Comparison of ENCODE assay signal across 8 cellular contexts in the genomic region with DNA sequence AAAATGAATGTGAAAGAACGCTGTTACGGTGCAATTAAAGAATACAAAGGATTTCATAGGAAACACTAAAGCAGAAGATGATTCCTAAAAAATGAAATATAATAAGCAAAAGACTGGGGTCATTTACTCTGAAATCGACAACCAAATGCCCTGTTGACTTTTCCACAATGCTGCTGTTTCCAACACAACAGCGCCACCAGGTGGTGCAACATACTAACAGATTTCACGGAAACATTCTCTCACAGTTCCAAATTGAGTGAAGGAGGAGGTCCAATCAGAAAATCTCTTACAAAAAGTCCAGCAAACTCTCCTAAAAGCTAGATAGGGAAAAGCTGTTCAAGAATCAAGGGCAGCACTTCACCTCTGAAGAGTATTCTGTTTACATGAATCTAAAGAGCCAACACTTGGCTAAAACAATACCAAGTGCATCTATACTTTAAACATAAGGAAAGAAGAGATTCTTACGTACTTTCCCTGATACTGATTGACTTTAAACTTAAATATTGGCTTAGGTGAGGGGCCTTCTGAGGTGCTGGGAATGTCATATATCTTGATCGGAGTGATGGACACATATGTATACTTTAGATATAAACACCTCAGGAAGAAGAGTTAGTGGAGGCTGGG. TPM values are rescaled to one million over a fixed set of nuclear protein-coding genes. Genes with fewer than 3 reads are reported as not detected.
DNase-seq lines count a peak whose midpoint lies in the region; ATAC-seq and TF ChIP-seq lines count a peak whose summit lies in the region.

No MANE protein-coding gene starts in this region.

- intact Hi-C loops in activated CD8-positive, alpha-beta T cell treated with anti-CD3 and anti-CD28 coated beads for 36 hours (cut with micrococcal nuclease): loop anchor here (5.0 kb wide), 1 partner anchor 204 kb away; no protein-coding TSS in a partner anchor

- ATAC-seq in CD4-positive, CD25-positive, alpha-beta regulatory T cell (ENCODE audit: low read depth in 2 of 2): no peak
- ATAC-seq in activated CD8-positive, alpha-beta T cell treated with anti-CD3 and anti-CD28 coated beads for 36 hours: peak; percentile 65
- ATAC-seq in effector memory CD8-positive, alpha-beta T cell (replicated peaks): peak; percentile 53
- no peak for ATAC-seq in HG03342 (IDR thresholded peaks at IDR 0.05; ENCODE audit: unreplicated experiment)

- H3K9me3 Mint-ChIP-seq in CD4-positive, CD25-positive, alpha-beta regulatory T cell: peaks cover 0 to 2% (median 0%) of the 10 kb centered on the region in 7 donors
- H3K9me3 Mint-ChIP-seq in activated CD8-positive, alpha-beta T cell treated with anti-CD3 and anti-CD28 coated beads for 36 hours: no peaks in the 10 kb centered on the region
- H3K9me3 Mint-ChIP-seq in effector memory CD8-positive, alpha-beta T cell: no peaks in the 10 kb centered on the region

- peaks cover 27% of the 10 kb centered on the region for H3K36me3 Mint-ChIP-seq in CD4-positive, CD25-positive, alpha-beta regulatory T cell
- peaks cover 13% of the 10 kb centered on the region for H3K36me3 Mint-ChIP-seq in activated CD8-positive, alpha-beta T cell treated with anti-CD3 and anti-CD28 coated beads for 36 hours (ENCODE audit: low read depth)
- H3K36me3 Mint-ChIP-seq in effector memory CD8-positive, alpha-beta T cell (ENCODE audit: insufficient read depth): peaks cover 42% of the 10 kb centered on the region

- H3K36me3 ChIP-seq in CD4-positive, CD25-positive, alpha-beta regulatory T cell (ENCODE audit: control insufficient read depth, insufficient read depth, low read length): peaks cover 20% of the 10 kb centered on the region

- no peak overlapping the region for H3K27ac ChIP-seq in CD4-positive, CD25-positive, alpha-beta regulatory T cell (ENCODE audit: insufficient read depth, low read length, poor library complexity, severe bottlenecking)

- H3K4me3 Mint-ChIP-seq in CD4-positive, CD25-positive, alpha-beta regulatory T cell: no peak overlapping the region
- H3K4me3 Mint-ChIP-seq in activated CD8-positive, alpha-beta T cell treated with anti-CD3 and anti-CD28 coated beads for 36 hours: no peak overlapping the region
- H3K4me3 Mint-ChIP-seq in effector memory CD8-positive, alpha-beta T cell: no peak overlapping the region

- H3K27me3 Mint-ChIP-seq in CD4-positive, CD25-positive, alpha-beta regulatory T cell: no peaks in the 10 kb centered on the region
- no peaks in the 10 kb centered on the region for H3K27me3 Mint-ChIP-seq in activated CD8-positive, alpha-beta T cell treated with anti-CD3 and anti-CD28 coated beads for 36 hours
- no peaks in the 10 kb centered on the region for H3K27me3 Mint-ChIP-seq in effector memory CD8-positive, alpha-beta T cell

- CTCF ChIA-PET in HEK293T (lab: Yijun Ruan, JAX): interaction anchor here (0.5 to 1.8 kb wide), 16 partner anchors 11 to 438 kb away, joined by 3 to 10 read pairs (median 3); a partner anchor contains a TSS
- CTCF ChIA-PET in activated CD8-positive, alpha-beta T cell treated with anti-CD3 and anti-CD28 coated beads for 36 hours (lab: Charles Lee): interaction anchor here (0.6 to 3.8 kb wide), 59 partner anchors 9 to 472 kb away, joined by 3 to 55 read pairs (median 4); no protein-coding TSS in a partner anchor

- no peaks in the 10 kb centered on the region for H3K4me1 ChIP-seq in CD4-positive, CD25-positive, alpha-beta regulatory T cell (ENCODE audit: control insufficient read depth, insufficient read depth, low read length, poor library complexity, severe bottlenecking)

- H3K27ac Mint-ChIP-seq in CD4-positive, CD25-positive, alpha-beta regulatory T cell: peak overlapping the region in 1 of 3 donors; percentile 9
- no peak overlapping the region for H3K27ac Mint-ChIP-seq in activated CD8-positive, alpha-beta T cell treated with anti-CD3 and anti-CD28 coated beads for 36 hours
- peak overlapping the region in 1 of 2 donors; percentile 56 for H3K27ac Mint-ChIP-seq in effector memory CD8-positive, alpha-beta T cell

- peak; percentile 49 to 78 (median 64) for DNase-seq in CD4-positive, CD25-positive, alpha-beta regulatory T cell
- DNase-seq in HEK293T (ENCODE audit: extremely low spot score) (peak; percentile 82), NCI-H774 (lab: John Stamatoyannopoulos, UW) (peak; percentile 48), medulla oblongata (ENCODE audit: extremely low spot score) (peak; percentile 89)
- DNase-seq in activated CD8-positive, alpha-beta T cell treated with anti-CD3 and anti-CD28 coated beads for 36 hours: peak; percentile 87
- peak; percentile 57 to 64 (median 59) for DNase-seq in effector memory CD8-positive, alpha-beta T cell
- DNase-seq in stimulated activated CD8-positive, alpha-beta memory T cell treated with anti-CD3 and anti-CD28 coated beads, Interleukin-15, amount 100 ng/mL, for 1 hour (ENCODE audit: low read depth): peak; percentile 58

- TF ChIP-seq CTCF in activated CD8-positive, alpha-beta T cell treated with anti-CD3 and anti-CD28 coated beads for 36 hours (IDR thresholded peaks at IDR 0.05): peak; percentile 95

- no peaks in the 10 kb centered on the region for H3K9me3 ChIP-seq in CD4-positive, CD25-positive, alpha-beta regulatory T cell (ENCODE audit: control insufficient read depth in 2 of 2, low read length in 2 of 2)

- POLR2A ChIA-PET in HEK293T (lab: Yijun Ruan, JAX): no interaction called here
- POLR2A ChIA-PET in activated CD8-positive, alpha-beta T cell treated with anti-CD3 and anti-CD28 coated beads for 36 hours (lab: Charles Lee): no interaction called here

- no peaks in the 10 kb centered on the region for H3K27me3 ChIP-seq in CD4-positive, CD25-positive, alpha-beta regulatory T cell (ENCODE audit: control insufficient read depth, insufficient read depth, low read length)

- H3K4me3 ChIP-seq in CD4-positive, CD25-positive, alpha-beta regulatory T cell (ENCODE audit: low read depth, low read length): no peak overlapping the region

- H3K4me1 Mint-ChIP-seq in CD4-positive, CD25-positive, alpha-beta regulatory T cell: peaks cover 5 to 12% (median 8%) of the 10 kb centered on the region in 4 donors
- peaks cover 6% of the 10 kb centered on the region for H3K4me1 Mint-ChIP-seq in activated CD8-positive, alpha-beta T cell treated with anti-CD3 and anti-CD28 coated beads for 36 hours (ENCODE audit: low read depth)
- peaks cover 7 to 8% of the 10 kb centered on the region in 2 donors for H3K4me1 Mint-ChIP-seq in effector memory CD8-positive, alpha-beta T cell (ENCODE audit: low read depth in 2 of 2)

TF ChIP-seq in HEK293T, 16 proteins besides CTCF, POLR2A, EP300 and RAD21:
- TF ChIP-seq HDGF (IDR thresholded peaks at IDR 0.05; ENCODE audit: borderline replicate concordance): no peak
- no peak for TF ChIP-seq L3MBTL2 (conservative IDR thresholded peaks at IDR 0.05)
- TF ChIP-seq, protein P1, sequence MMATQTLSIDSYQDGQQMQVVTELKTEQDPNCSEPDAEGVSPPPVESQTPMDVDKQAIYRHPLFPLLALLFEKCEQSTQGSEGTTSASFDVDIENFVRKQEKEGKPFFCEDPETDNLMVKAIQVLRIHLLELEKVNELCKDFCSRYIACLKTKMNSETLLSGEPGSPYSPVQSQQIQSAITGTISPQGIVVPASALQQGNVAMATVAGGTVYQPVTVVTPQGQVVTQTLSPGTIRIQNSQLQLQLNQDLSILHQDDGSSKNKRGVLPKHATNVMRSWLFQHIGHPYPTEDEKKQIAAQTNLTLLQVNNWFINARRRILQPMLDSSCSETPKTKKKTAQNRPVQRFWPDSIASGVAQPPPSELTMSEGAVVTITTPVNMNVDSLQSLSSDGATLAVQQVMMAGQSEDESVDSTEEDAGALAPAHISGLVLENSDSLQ (IDR thresholded peaks at IDR 0.05): no peak
- TF ChIP-seq NFRKB (IDR thresholded peaks at IDR 0.05): no peak
- TF ChIP-seq SUZ12 (IDR thresholded peaks at IDR 0.05): no peak
- 0 out of 2 replicates have a peak, but pooled peaks have one; percentile 19 for TF ChIP-seq FOXA1 (IDR thresholded peaks at IDR 0.05)
- no peak for TF ChIP-seq TARDBP (IDR thresholded peaks at IDR 0.05)

RNA-seq across cellular contexts. Expression of a gene that starts 55.9 kb away (rescaled TPM):
- total RNA-seq in CD4-positive, CD25-positive, alpha-beta regulatory T cell: 29.9 TPM
- polyA plus RNA-seq in CD4-positive, CD25-positive, alpha-beta regulatory T cell: 10 to 100 TPM in 2 of 4 donors, 1 to 10 TPM in 2; 5.5 to 13.1 (median 9.6) TPM
- 10 to 100 TPM; 27.9 to 29.4 TPM for total RNA-seq in activated CD8-positive, alpha-beta T cell treated with anti-CD3 and anti-CD28 coated beads for 36 hours

Comparison
In these comparisons a context has a peak if more than half of its experiments do, and no peak if none do; other contexts are left out.
1. ATAC-seq: peak in activated CD8-positive, alpha-beta T cell treated with anti-CD3 and anti-CD28 coated beads for 36 hours (single experiment) and effector memory CD8-positive, alpha-beta T cell (single experiment); none in CD4-positive, CD25-positive, alpha-beta regulatory T cell (0 of 2) and HG03342 (single experiment).
2. Peak in every context shown above with its lines, with median percentiles within 50 percentile points of each other: DNase-seq.